Comparison of ENCODE assay signal across 14 cellular contexts in the genomic region with DNA sequence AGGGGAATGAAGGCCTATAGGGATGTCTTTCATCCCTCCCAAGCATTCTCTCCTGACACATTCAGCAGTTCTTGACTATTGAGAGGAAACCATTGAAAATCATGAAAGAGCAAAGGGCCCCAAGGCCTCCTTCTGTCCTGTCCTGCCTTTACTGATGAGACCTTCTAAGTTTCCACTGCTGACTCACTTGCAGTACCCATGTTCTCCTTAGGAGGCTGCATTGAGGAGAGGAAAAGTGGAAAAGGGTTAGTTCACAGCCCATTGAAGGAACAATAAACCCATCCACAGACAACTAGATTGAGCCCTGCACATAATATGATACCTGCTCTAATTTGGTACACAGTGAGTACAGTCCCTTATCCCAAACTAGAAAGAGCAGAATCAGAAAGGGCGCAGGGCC.
A peak's percentile ranks its signal among the peaks of the same experiment; 100 is the strongest.
DNase-seq lines count a peak whose midpoint lies in the region; ATAC-seq and TF ChIP-seq lines count a peak whose summit lies in the region.
"Had no signal": no experiment of that assay in that cellular context is flagged by ENCODE, and none has a peak within 500 bp of the region (broad histone marks: within the 10 kb centered on the region; RNA-seq: fewer than 3 reads in every experiment).

No MANE protein-coding gene starts in this region.

- peak; percentile 75 for DNase-seq in NCI-H2107 treated with DMSO at 0.1 percent for 48 hours (lab: John Stamatoyannopoulos, UW; ENCODE audit: unreplicated experiment)
- DNase-seq in NCI-H2107 (lab: John Stamatoyannopoulos, UW), result no peak
- peak; percentile 7 for DNase-seq in HPDE6-E6E7 (ENCODE audit: extremely low spot score)
- peak; percentile 5 for DNase-seq in amniotic epithelial cell (ENCODE audit: low read depth)
- no peak for DNase-seq in neural crest cell (ENCODE audit: low read depth, low spot score)
- no peak for DNase-seq in left colon
- no peak for DNase-seq in activated CD4-positive, CD25-positive, alpha-beta regulatory T cell (lab: John Stamatoyannopoulos, UW)
- DNase-seq in activated CD4-positive, alpha-beta T cell treated with anti-CD3 and anti-CD28 coated beads, Interleukin-2, amount 50 U/mL, for 48 hours, result no peak
- DNase-seq: activated B cell treated with CpG ODN at 0.5 μM for 24 hours; cerebellar nuclear complex; posterior cingulate gyrus; stimulated activated CD4-positive, alpha-beta T cell treated with anti-CD3 and anti-CD28 coated beads, Interleukin-4, amount 100 ng/mL, for 4 hours had no signal

- H3K4me1 Mint-ChIP-seq in neural crest cell, result peaks cover 5% of the 10 kb centered on the region
- H3K4me1 Mint-ChIP-seq: activated T-helper 17 cell treated with anti-CD3 and anti-CD28 coated beads, Interleukin-2, amount 50 U/mL, for 72 hours had no signal

- ATAC-seq in left colon, result no peak
- ATAC-seq: activated T-helper 17 cell treated with anti-CD3 and anti-CD28 coated beads, Interleukin-2, amount 50 U/mL, for 72 hours; gastroesophageal sphincter had no signal

- intact Hi-C loops in left colon (cut with DNase I, micrococcal nuclease), result no loop called here

- no peak overlapping the region for H3K27ac Mint-ChIP-seq in neural crest cell (ENCODE audit: unreplicated experiment)
- H3K27ac Mint-ChIP-seq: activated B cell treated with CpG ODN at 0.5 μM for 24 hours; activated T-helper 17 cell treated with anti-CD3 and anti-CD28 coated beads, Interleukin-2, amount 50 U/mL, for 72 hours had no signal

- H3K27me3 Mint-ChIP-seq in neural crest cell (ENCODE audit: low read depth), result no peaks in the 10 kb centered on the region
- H3K27me3 Mint-ChIP-seq: activated B cell treated with CpG ODN at 0.5 μM for 24 hours; activated T-helper 17 cell treated with anti-CD3 and anti-CD28 coated beads, Interleukin-2, amount 50 U/mL, for 72 hours had no signal

- peak; percentile 47 for TF ChIP-seq CTCF in neural crest cell (conservative IDR thresholded peaks at IDR 0.05)

- no peak overlapping the region for H3K4me3 Mint-ChIP-seq in neural crest cell
- H3K4me3 Mint-ChIP-seq: activated B cell treated with CpG ODN at 0.5 μM for 24 hours; activated T-helper 17 cell treated with anti-CD3 and anti-CD28 coated beads, Interleukin-2, amount 50 U/mL, for 72 hours had no signal

- no peaks in the 10 kb centered on the region for H3K36me3 Mint-ChIP-seq in neural crest cell (ENCODE audit: low read depth)

- no peaks in the 10 kb centered on the region for H3K9me3 Mint-ChIP-seq in neural crest cell
- H3K9me3 Mint-ChIP-seq: activated B cell treated with CpG ODN at 0.5 μM for 24 hours; activated T-helper 17 cell treated with anti-CD3 and anti-CD28 coated beads, Interleukin-2, amount 50 U/mL, for 72 hours had no signal

Comparison
In these comparisons a context has a peak if more than half of its experiments do, and no peak if none do; other contexts are left out.
1. DNase-seq: peak in NCI-H2107 treated with DMSO at 0.1 percent for 48 hours (single experiment), HPDE6-E6E7 (single experiment) and amniotic epithelial cell (single experiment); none in NCI-H2107 (single experiment), neural crest cell (single experiment), left colon (0 of 2), activated CD4-positive, CD25-positive, alpha-beta regulatory T cell (0 of 4) and activated CD4-positive, alpha-beta T cell treated with anti-CD3 and anti-CD28 coated beads, Interleukin-2, amount 50 U/mL, for 48 hours (0 of 2).